ENCODE assay signal across 1 cellular context in genomic region chr10:45415062-45415461, GRCh38. TPM values are rescaled to one million over a fixed set of nuclear protein-coding genes. Genes with fewer than 3 reads are reported as not detected.
"Had no signal": no experiment of that assay in that cellular context is flagged by ENCODE, and none has a peak within 500 bp of the region (broad histone marks: within the 10 kb centered on the region; RNA-seq: fewer than 3 reads in every experiment).

No MANE protein-coding gene starts in this region.

RNA-seq across cellular contexts. Expression of gene ALOX5, which starts 41.0 kb away (rescaled TPM):
- total RNA-seq: chondrocyte had no signal
